ENCODE assay signal across 12 cellular contexts in the genomic region with DNA sequence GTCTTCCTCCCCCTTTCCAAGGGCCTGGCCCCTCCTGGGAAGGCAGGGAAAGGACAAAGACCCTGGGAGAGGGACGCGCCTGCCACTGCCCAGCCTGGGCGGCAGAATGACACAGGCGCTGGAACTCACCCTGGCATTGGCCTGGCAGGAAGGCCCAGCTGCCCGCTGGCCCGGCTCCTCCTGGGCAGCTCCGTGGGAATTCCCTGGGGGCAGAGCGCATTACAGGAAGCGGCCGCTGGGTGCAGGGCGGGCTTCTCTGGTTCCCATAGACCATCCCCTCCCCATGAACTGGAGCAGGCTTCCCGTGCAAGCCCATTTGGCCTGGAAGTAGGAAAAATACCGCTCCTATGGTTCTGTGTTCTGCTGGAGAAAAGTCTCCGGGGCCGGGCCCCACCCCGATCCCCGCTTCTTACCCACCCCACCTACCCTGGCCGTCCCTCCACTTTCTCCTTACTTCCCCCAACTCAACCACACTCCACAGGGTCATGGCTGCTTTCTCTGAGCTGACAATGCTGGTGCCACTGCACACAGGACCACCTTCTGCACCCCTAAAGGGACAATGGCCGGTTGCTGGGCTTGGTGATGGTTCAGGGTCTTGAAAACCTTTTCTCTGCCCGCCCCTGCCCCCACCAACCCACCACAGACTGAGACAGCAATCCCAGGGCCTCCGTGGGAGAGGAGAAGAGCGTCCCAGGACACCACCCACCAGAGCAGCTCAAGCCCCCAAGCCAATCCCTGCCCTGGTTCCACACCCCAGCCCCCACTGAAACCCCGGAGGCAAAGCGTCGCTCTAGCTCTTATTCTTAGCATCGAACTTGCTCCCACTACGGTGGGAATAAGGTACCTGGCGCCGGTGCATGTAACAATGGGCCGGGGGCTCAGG. TPM values are rescaled to one million over a fixed set of nuclear protein-coding genes. Genes with fewer than 3 reads are reported as not detected.
DNase-seq lines count a peak whose midpoint lies in the region; ATAC-seq, FAIRE-seq and TF ChIP-seq lines count a peak whose summit lies in the region.
"Had no signal": no experiment of that assay in that cellular context is flagged by ENCODE, and none has a peak within 500 bp of the region (broad histone marks: within the 10 kb centered on the region; RNA-seq: fewer than 3 reads in every experiment).

No MANE protein-coding gene starts in this region.

- in situ Hi-C loops in gastrocnemius medialis (cut with MboI; ENCODE audit: low sequenced_read_pairs in 4 of 4) = no loop called here

- TF ChIP-seq POLR2A in gastrocnemius medialis (IDR thresholded peaks at IDR 0.05) (no peak), GM12892 (IDR thresholded peaks at IDR 0.05; ENCODE audit: low read depth, low read length) (no peak)

- no peaks in the 10 kb centered on the region for H3K36me3 ChIP-seq in gastrocnemius medialis

- peaks cover 0 to 4% (median 3%) of the 10 kb centered on the region in 3 donors for H3K27me3 ChIP-seq in gastrocnemius medialis

- peak overlapping the region in 3 of 4 donors; percentile 0 to 43 (median 21) for H3K4me3 ChIP-seq in gastrocnemius medialis

- peak; percentile 62 for ATAC-seq in left ventricle myocardium superior
- peak; percentile 42 to 64 for ATAC-seq in gastrocnemius medialis
- no peak for ATAC-seq in GM21737 (IDR thresholded peaks at IDR 0.05; ENCODE audit: unreplicated experiment)
- no peak for ATAC-seq in HG03442 (IDR thresholded peaks at IDR 0.05; ENCODE audit: unreplicated experiment)

- H3K4me1 ChIP-seq in gastrocnemius medialis = peaks cover 20 to 22% of the 10 kb centered on the region in 2 donors

- no peaks in the 10 kb centered on the region for H3K9me3 ChIP-seq in gastrocnemius medialis

- peak in 1 of 5 experiments; percentile 24 for TF ChIP-seq CTCF in gastrocnemius medialis (IDR thresholded peaks at IDR 0.05 in 4 of 5, conservative IDR thresholded peaks at IDR 0.05 in 1 of 5)

- DNase-seq in Daoy (ENCODE audit: low read depth) = peak; percentile 35
- peak; percentile 37 for DNase-seq in astrocyte of the hippocampus (ENCODE audit: low read depth, low spot score)
- peak; percentile 69 for DNase-seq in left ventricle myocardium superior
- DNase-seq in gastrocnemius medialis = peak in 1 of 2 donors; percentile 21
- no peak for DNase-seq in GM12892 (ENCODE audit: insufficient read length)
- DNase-seq in GOT3 (lab: John Stamatoyannopoulos, UW) = no peak
- DNase-seq: activated naive CD4-positive, alpha-beta T cell treated with Interleukin-2 at 50 U/mL for 16 hours had no signal

- peak overlapping the region in 2 of 4 donors; percentile 28 to 54 for H3K27ac ChIP-seq in gastrocnemius medialis
- H3K27ac ChIP-seq: VCaP had no signal

- intact Hi-C loops in left ventricle myocardium superior (cut with micrococcal nuclease) = no loop called here
- intact Hi-C loops in gastrocnemius medialis (cut with DNase I; ENCODE audit: low total_unique reads) = no loop called here

- no peak for FAIRE-seq in GM12892 (lab: Jason Lieb, UNC)
- FAIRE-seq: GM18507 had no signal

RNA-seq across cellular contexts. Expression of a gene that starts 58.9 kb away (rescaled TPM):
- not detected in 2 replicates for total RNA-seq in Daoy (2014; rRNA removed; shearing (Covaris generic))
- total RNA-seq in left ventricle myocardium superior (not detected), gastrocnemius medialis (not detected)
- polyA plus RNA-seq in GM12892 (2012; ENCODE audit: missing spikeins) = not detected
- total RNA-seq: MCF 10A had no signal

Comparison
In these comparisons a context has a peak if more than half of its experiments do, and no peak if none do; other contexts are left out.
1. DNase-seq: peak in Daoy (single experiment), astrocyte of the hippocampus (single experiment) and left ventricle myocardium superior (single experiment); none in GM12892 (single experiment) and GOT3 (single experiment).
2. ATAC-seq: peak in left ventricle myocardium superior (single experiment) and gastrocnemius medialis (2 of 2); none in GM21737 (single experiment) and HG03442 (single experiment).